In the genomic region with DNA sequence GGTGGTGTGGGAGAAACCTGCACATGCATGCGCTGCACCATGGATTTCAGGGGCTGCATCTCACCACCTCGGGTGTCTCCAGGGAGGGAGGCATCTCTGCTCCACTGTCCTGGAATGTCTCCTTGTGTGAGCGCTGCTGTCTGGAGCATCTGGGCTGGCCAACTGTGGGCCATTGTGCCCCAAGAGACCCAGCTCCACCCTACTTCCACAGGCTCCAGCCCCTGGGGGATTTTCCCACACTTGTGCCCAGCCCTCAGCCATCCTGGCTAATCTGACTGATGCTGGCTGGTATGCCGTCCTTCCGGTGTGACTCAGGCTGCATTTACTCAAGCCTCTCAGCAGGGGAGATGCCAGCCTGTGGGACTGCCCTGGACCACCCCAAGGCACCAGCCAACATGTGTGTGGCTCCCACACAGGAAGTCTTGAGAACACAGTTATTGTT, we compare ENCODE assay signal across 1 cellular context.
TF ChIP-seq lines count a peak whose summit lies in the region.

No MANE protein-coding gene starts in this region.

TF ChIP-seq in HepG2, 621 proteins besides CTCF, POLR2A, EP300 and RAD21 (continued from another document):
- TF ChIP-seq, protein P1, sequence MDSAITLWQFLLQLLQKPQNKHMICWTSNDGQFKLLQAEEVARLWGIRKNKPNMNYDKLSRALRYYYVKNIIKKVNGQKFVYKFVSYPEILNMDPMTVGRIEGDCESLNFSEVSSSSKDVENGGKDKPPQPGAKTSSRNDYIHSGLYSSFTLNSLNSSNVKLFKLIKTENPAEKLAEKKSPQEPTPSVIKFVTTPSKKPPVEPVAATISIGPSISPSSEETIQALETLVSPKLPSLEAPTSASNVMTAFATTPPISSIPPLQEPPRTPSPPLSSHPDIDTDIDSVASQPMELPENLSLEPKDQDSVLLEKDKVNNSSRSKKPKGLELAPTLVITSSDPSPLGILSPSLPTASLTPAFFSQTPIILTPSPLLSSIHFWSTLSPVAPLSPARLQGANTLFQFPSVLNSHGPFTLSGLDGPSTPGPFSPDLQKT (CRISPR knock-in tag; IDR thresholded peaks at IDR 0.05; ENCODE audit: borderline replicate concordance), result no peak
- TF ChIP-seq, protein P2, sequence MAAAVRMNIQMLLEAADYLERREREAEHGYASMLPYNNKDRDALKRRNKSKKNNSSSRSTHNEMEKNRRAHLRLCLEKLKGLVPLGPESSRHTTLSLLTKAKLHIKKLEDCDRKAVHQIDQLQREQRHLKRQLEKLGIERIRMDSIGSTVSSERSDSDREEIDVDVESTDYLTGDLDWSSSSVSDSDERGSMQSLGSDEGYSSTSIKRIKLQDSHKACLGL (CRISPR knock-in tag; IDR thresholded peaks at IDR 0.05), result no peak
- TF ChIP-seq MTF1 (CRISPR knock-in tag; IDR thresholded peaks at IDR 0.05), result no peak
- no peak for TF ChIP-seq KDM3A (CRISPR knock-in tag; IDR thresholded peaks at IDR 0.05; ENCODE audit: low read depth)
- TF ChIP-seq PLRG1 (conservative IDR thresholded peaks at IDR 0.05), result no peak
- TF ChIP-seq HDAC1 (CRISPR knock-in tag; IDR thresholded peaks at IDR 0.05), result no peak
- TF ChIP-seq ZNF17 (CRISPR knock-in tag; IDR thresholded peaks at IDR 0.05), result no peak
- TF ChIP-seq ETV6 (CRISPR knock-in tag; conservative IDR thresholded peaks at IDR 0.05), result no peak
- no peak for TF ChIP-seq ZFP1 (CRISPR knock-in tag; IDR thresholded peaks at IDR 0.05)
- no peak for TF ChIP-seq FOXC1 (CRISPR knock-in tag; IDR thresholded peaks at IDR 0.05; ENCODE audit: borderline replicate concordance)
- no peak for TF ChIP-seq TRIM24 (CRISPR knock-in tag; IDR thresholded peaks at IDR 0.05)
- no peak for TF ChIP-seq SOX6 (IDR thresholded peaks at IDR 0.05)
- no peak for TF ChIP-seq SOX6 (CRISPR knock-in tag; IDR thresholded peaks at IDR 0.05)
- TF ChIP-seq ZNF430 (CRISPR knock-in tag; IDR thresholded peaks at IDR 0.05), result no peak
